In genomic region chr9:133425049-133425632, GRCh38 we compare ENCODE assay signal across 27 cellular contexts.
"Had no signal": no experiment of that assay in that cellular context is flagged by ENCODE, and none has a peak within 500 bp of the region (broad histone marks: within the 10 kb centered on the region; RNA-seq: fewer than 3 reads in every experiment).

No MANE protein-coding gene starts in this region.

- H3K4me1 ChIP-seq: foreskin keratinocyte had no signal

- H3K27ac Mint-ChIP-seq: activated CD4-positive, alpha-beta memory T cell treated with anti-CD3 and anti-CD28 coated beads for 36 hours; activated CD8-positive, alpha-beta memory T cell treated with anti-CD3 and anti-CD28 coated beads, Interleukin-2, amount 10 ng/mL, durations not matched to agents 7 days and 5 days; activated CD8-positive, alpha-beta T cell treated with anti-CD3 and anti-CD28 coated beads, Interleukin-2, amount 10 ng/mL, durations not matched to agents 7 days and 5 days; activated naive CD4-positive, alpha-beta T cell treated with anti-CD3 and anti-CD28 coated beads, Interleukin-2, amount 10 ng/mL, durations not matched to agents 7 days and 5 days; activated naive CD4-positive, alpha-beta T cell treated with anti-CD3 and anti-CD28 coated beads, Interleukin-2, amount 50 U/mL, for 72 hours; activated naive CD8-positive, alpha-beta T cell treated with anti-CD3 and anti-CD28 coated beads, Interleukin-2, amount 10 ng/mL, durations not matched to agents 7 days and 5 days; activated T-cell treated with anti-CD3 and anti-CD28 coated beads, Interleukin-2, amount 50 U/mL, for 72 hours; dendritic cell treated with granulocyte-macrophage colony-stimulating factor and Interleukin-4, amounts not matched to agents 40 ng/mL and 50 ng/mL, for 4 days; WTC11 had no signal

- H3K9me3 ChIP-seq: esophagus muscularis mucosa, gastroesophageal sphincter had no signal

- H3K4me3 ChIP-seq: coronary artery, dorsolateral prefrontal cortex, esophagus muscularis mucosa, gastroesophageal sphincter had no signal

- H3K36me3 ChIP-seq: brain microvascular endothelial cell had no signal

- DNase-seq: activated CD4-positive, alpha-beta memory T cell treated with anti-CD3 and anti-CD28 coated beads for 36 hours; activated CD4-positive, alpha-beta T cell treated with anti-CD3 and anti-CD28 coated beads for 1 hour; activated CD4-positive, alpha-beta T cell treated with anti-CD3 and anti-CD28 coated beads for 4 hours; activated CD4-positive, alpha-beta T cell treated with anti-CD3 and anti-CD28 coated beads, Interleukin-2, amount 50 U/mL, for 1 hour; activated CD8-positive, alpha-beta memory T cell treated with anti-CD3 and anti-CD28 coated beads, Interleukin-2, amount 10 ng/mL, durations not matched to agents 7 days and 5 days; activated CD8-positive, alpha-beta memory T cell treated with anti-CD3 and anti-CD28 coated beads, Interleukin-2, amount 50 U/mL, for 4 hours; activated CD8-positive, alpha-beta T cell treated with anti-CD3 and anti-CD28 coated beads, Interleukin-2, amount 10 ng/mL, durations not matched to agents 7 days and 5 days; activated gamma-delta T cell; activated naive CD4-positive, alpha-beta T cell; activated naive CD4-positive, alpha-beta T cell treated with anti-CD3 and anti-CD28 coated beads, Interleukin-2, amount 10 ng/mL, durations not matched to agents 7 days and 5 days; activated naive CD8-positive, alpha-beta T cell treated with anti-CD3 and anti-CD28 coated beads, Interleukin-2, amount 10 ng/mL, durations not matched to agents 7 days and 5 days; activated T-cell treated with anti-CD3 and anti-CD28 coated beads, Interleukin-2, amount 50 U/mL, for 1 hour; activated T-cell treated with anti-CD3 and anti-CD28 coated beads, Interleukin-2, amount 50 U/mL, for 72 hours; brain microvascular endothelial cell; dorsolateral prefrontal cortex; effector memory CD4-positive, alpha-beta T cell; erythroblast; foreskin keratinocyte; T-helper 2 cell had no signal

- H3K27ac ChIP-seq: brain microvascular endothelial cell, coronary artery, dorsolateral prefrontal cortex, esophagus muscularis mucosa, foreskin keratinocyte, gastroesophageal sphincter, VCaP had no signal

- H3K9me3 Mint-ChIP-seq: activated CD4-positive, alpha-beta memory T cell treated with anti-CD3 and anti-CD28 coated beads for 36 hours; activated naive CD4-positive, alpha-beta T cell treated with anti-CD3 and anti-CD28 coated beads, Interleukin-2, amount 10 ng/mL, durations not matched to agents 7 days and 5 days; activated naive CD4-positive, alpha-beta T cell treated with anti-CD3 and anti-CD28 coated beads, Interleukin-2, amount 50 U/mL, for 72 hours; activated naive CD8-positive, alpha-beta T cell treated with anti-CD3 and anti-CD28 coated beads, Interleukin-2, amount 10 ng/mL, durations not matched to agents 7 days and 5 days; activated T-cell treated with anti-CD3 and anti-CD28 coated beads, Interleukin-2, amount 50 U/mL, for 72 hours; central memory CD8-positive, alpha-beta T cell; dendritic cell treated with granulocyte-macrophage colony-stimulating factor and Interleukin-4, amounts not matched to agents 40 ng/mL and 50 ng/mL, for 4 days had no signal

- ATAC-seq: activated CD8-positive, alpha-beta memory T cell treated with anti-CD3 and anti-CD28 coated beads, Interleukin-2, amount 10 ng/mL, durations not matched to agents 7 days and 5 days; activated CD8-positive, alpha-beta T cell treated with anti-CD3 and anti-CD28 coated beads, Interleukin-2, amount 10 ng/mL, durations not matched to agents 7 days and 5 days; activated naive CD4-positive, alpha-beta T cell treated with anti-CD3 and anti-CD28 coated beads, Interleukin-2, amount 50 U/mL, for 72 hours; activated T-cell treated with anti-CD3 and anti-CD28 coated beads, Interleukin-2, amount 50 U/mL, for 72 hours; foreskin keratinocyte; gastroesophageal sphincter; WTC11 had no signal

- H3K36me3 Mint-ChIP-seq: activated CD4-positive, alpha-beta memory T cell treated with anti-CD3 and anti-CD28 coated beads for 36 hours; activated CD8-positive, alpha-beta memory T cell treated with anti-CD3 and anti-CD28 coated beads, Interleukin-2, amount 10 ng/mL, durations not matched to agents 7 days and 5 days; activated naive CD4-positive, alpha-beta T cell treated with anti-CD3 and anti-CD28 coated beads, Interleukin-2, amount 10 ng/mL, durations not matched to agents 7 days and 5 days; activated naive CD4-positive, alpha-beta T cell treated with anti-CD3 and anti-CD28 coated beads, Interleukin-2, amount 50 U/mL, for 72 hours; activated naive CD8-positive, alpha-beta T cell treated with anti-CD3 and anti-CD28 coated beads, Interleukin-2, amount 10 ng/mL, durations not matched to agents 7 days and 5 days had no signal

- H3K4me3 Mint-ChIP-seq: activated CD4-positive, alpha-beta memory T cell treated with anti-CD3 and anti-CD28 coated beads for 36 hours; activated CD8-positive, alpha-beta memory T cell treated with anti-CD3 and anti-CD28 coated beads, Interleukin-2, amount 10 ng/mL, durations not matched to agents 7 days and 5 days; activated CD8-positive, alpha-beta T cell treated with anti-CD3 and anti-CD28 coated beads, Interleukin-2, amount 10 ng/mL, durations not matched to agents 7 days and 5 days; activated naive CD4-positive, alpha-beta T cell treated with anti-CD3 and anti-CD28 coated beads, Interleukin-2, amount 10 ng/mL, durations not matched to agents 7 days and 5 days; activated naive CD8-positive, alpha-beta T cell treated with anti-CD3 and anti-CD28 coated beads, Interleukin-2, amount 10 ng/mL, durations not matched to agents 7 days and 5 days; activated T-cell treated with anti-CD3 and anti-CD28 coated beads, Interleukin-2, amount 50 U/mL, for 72 hours; central memory CD8-positive, alpha-beta T cell; dendritic cell treated with granulocyte-macrophage colony-stimulating factor and Interleukin-4, amounts not matched to agents 40 ng/mL and 50 ng/mL, for 4 days; WTC11 had no signal
